15 cellular contexts compared by ENCODE assay signal in genomic region chr13:112703935-112704633, GRCh38. TPM values are rescaled to one million over a fixed set of nuclear protein-coding genes. Genes with fewer than 3 reads are reported as not detected.
A peak's percentile ranks its signal among the peaks of the same experiment; 100 is the strongest.
DNase-seq lines count a peak whose midpoint lies in the region; ATAC-seq, FAIRE-seq and TF ChIP-seq lines count a peak whose summit lies in the region.
"Had no signal": no experiment of that assay in that cellular context is flagged by ENCODE, and none has a peak within 500 bp of the region (broad histone marks: within the 10 kb centered on the region; RNA-seq: fewer than 3 reads in every experiment).

No MANE protein-coding gene starts in this region.

- intact Hi-C loops in natural killer cell (cut with micrococcal nuclease) = no loop called here
- intact Hi-C loops in K562 (cut with micrococcal nuclease) = no loop called here

- H3K9ac ChIP-seq in K562 (ENCODE audit: insufficient read depth in 1 of 2, low read depth in 2 of 2, low read length in 2 of 2) (peak overlapping the region in 1 of 2 experiments; percentile 65; a peak in 1 of 4 replicates), neural progenitor cell (no peak overlapping the region)

- H3F3A ChIP-seq in neural progenitor cell (ENCODE audit: low read depth) = peaks cover 6% of the 10 kb centered on the region

- no peak for ATAC-seq in natural killer cell treated with Interleukin-12 subunit alpha and Interleukin-12 subunit beta and Interleukin-15 and Interleukin-18, amount 100 ng/mL, for 72 hours
- no peak for ATAC-seq in natural killer cell
- peak; percentile 80 for ATAC-seq in K562
- ATAC-seq in HG02798 (IDR thresholded peaks at IDR 0.05; ENCODE audit: poor library complexity, unreplicated experiment) = no peak
- ATAC-seq: stimulated activated naive B cell treated with anti-CD40 and anti-IgM and Interleukin-4, amounts not matched to agents 10 μg/mL and 1 μg/mL and 100 μg/mL, for 72 hours had no signal

- CTCF ChIA-PET in K562 (lab: Yijun Ruan, JAX; ENCODE audit: low intra/inter-chr PET ratio) = no interaction called here

- no peak overlapping the region for H3K4me3 Mint-ChIP-seq in natural killer cell treated with Interleukin-12 subunit alpha and Interleukin-12 subunit beta and Interleukin-15 and Interleukin-18, amount 100 ng/mL, for 72 hours
- H3K4me3 Mint-ChIP-seq in natural killer cell (no peak overlapping the region), neural progenitor cell (peak overlapping the region; percentile 25)
- H3K4me3 Mint-ChIP-seq: stimulated activated naive B cell treated with anti-CD40 and anti-IgM and Interleukin-4, amounts not matched to agents 10 μg/mL and 1 μg/mL and 100 μg/mL, for 72 hours; T-helper 2 cell treated with Interferon-gamma antibody and Interleukin-4, amounts not matched to agents 5 μg/mL and 100 μg/mL, for 36 hours had no signal

- H2AFZ ChIP-seq in K562 (ENCODE audit: low read depth, low read length) = no peak overlapping the region
- H2AFZ ChIP-seq in neural progenitor cell (replicated peaks) = no peak overlapping the region

- H3K27me3 Mint-ChIP-seq in natural killer cell treated with Interleukin-12 subunit alpha and Interleukin-12 subunit beta and Interleukin-15 and Interleukin-18, amount 100 ng/mL, for 72 hours = no peaks in the 10 kb centered on the region
- H3K27me3 Mint-ChIP-seq in natural killer cell (ENCODE audit: low read depth in 2 of 2) (no peaks in the 10 kb centered on the region), neural progenitor cell (ENCODE audit: insufficient read depth, low read depth) (peaks cover 2% of the 10 kb centered on the region)
- H3K27me3 Mint-ChIP-seq: stimulated activated naive B cell treated with anti-CD40 and anti-IgM and Interleukin-4, amounts not matched to agents 10 μg/mL and 1 μg/mL and 100 μg/mL, for 72 hours had no signal

- H3K9me3 ChIP-seq in K562 (replicated peaks; ENCODE audit: control insufficient read depth, insufficient read depth, low read depth, low read length) (no peaks in the 10 kb centered on the region), neural progenitor cell (ENCODE audit: low read depth) (no peaks in the 10 kb centered on the region)

- peaks cover 13% of the 10 kb centered on the region for H3K9me1 ChIP-seq in K562 (ENCODE audit: control insufficient read depth, insufficient read depth, low read length)

- FAIRE-seq in K562 (lab: Jason Lieb, UNC) (peak; percentile 70), urothelium cell line (lab: Jason Lieb, UNC) (no peak)

- H4K20me1 ChIP-seq in K562 (replicated peaks; ENCODE audit: control insufficient read depth, insufficient read depth, low read length) (peaks cover 36% of the 10 kb centered on the region), neural progenitor cell (ENCODE audit: low read depth) (peaks cover 71% of the 10 kb centered on the region)

- H3K9me3 Mint-ChIP-seq in natural killer cell treated with Interleukin-12 subunit alpha and Interleukin-12 subunit beta and Interleukin-15 and Interleukin-18, amount 100 ng/mL, for 72 hours = no peaks in the 10 kb centered on the region
- H3K9me3 Mint-ChIP-seq in natural killer cell (no peaks in the 10 kb centered on the region), neural progenitor cell (peaks cover 15% of the 10 kb centered on the region)
- H3K9me3 Mint-ChIP-seq: stimulated activated naive B cell treated with anti-CD40 and anti-IgM and Interleukin-4, amounts not matched to agents 10 μg/mL and 1 μg/mL and 100 μg/mL, for 72 hours; T-helper 2 cell treated with Interferon-gamma antibody and Interleukin-4, amounts not matched to agents 5 μg/mL and 100 μg/mL, for 36 hours had no signal

- H3K4me2 ChIP-seq in K562 (ENCODE audit: insufficient read depth, low read length) (peak overlapping the region; percentile 32), neural progenitor cell (peak overlapping the region; percentile 40)

- H3K79me2 ChIP-seq in K562 (ENCODE audit: control insufficient read depth, insufficient read depth, low read length) (peaks cover 85% of the 10 kb centered on the region), neural progenitor cell (ENCODE audit: low read depth) (peaks cover 96% of the 10 kb centered on the region)

- in situ Hi-C loops in K562 (cut with MboI) = no loop called here

- TF ChIP-seq POLR2A in K562 (conservative IDR thresholded peaks at IDR 0.05) = no peak

- BruUV-seq in K562 (replicated peaks; lab: Mats Ljungman, UMichigan) = no TSS peak

- H3K27ac ChIP-seq in K562 (ENCODE audit: extremely low read depth, low read depth, low read length) (no peak overlapping the region), neural progenitor cell (no peak overlapping the region)
- H3K27ac ChIP-seq: C4-2B had no signal

- H3K27me3 ChIP-seq in K562 (ENCODE audit: control insufficient read depth in 2 of 2, insufficient read depth in 2 of 2, low read length in 2 of 2) = no peaks in the 10 kb centered on the region
- H3K27me3 ChIP-seq in neural progenitor cell = no peaks in the 10 kb centered on the region

- H3K4me1 ChIP-seq in K562 (replicated peaks in 1 of 2; ENCODE audit: control insufficient read depth in 2 of 2, insufficient read depth in 2 of 2, low read length in 2 of 2) = peaks cover 52 to 57% of the 10 kb centered on the region in 2 experiments
- peaks cover 27% of the 10 kb centered on the region for H3K4me1 ChIP-seq in neural progenitor cell

- no peak overlapping the region for H3K27ac Mint-ChIP-seq in natural killer cell treated with Interleukin-12 subunit alpha and Interleukin-12 subunit beta and Interleukin-15 and Interleukin-18, amount 100 ng/mL, for 72 hours
- H3K27ac Mint-ChIP-seq in natural killer cell (no peak overlapping the region), neural progenitor cell (peak overlapping the region; percentile 80)
- H3K27ac Mint-ChIP-seq: stimulated activated naive B cell treated with anti-CD40 and anti-IgM and Interleukin-4, amounts not matched to agents 10 μg/mL and 1 μg/mL and 100 μg/mL, for 72 hours; T-helper 2 cell treated with Interferon-gamma antibody and Interleukin-4, amounts not matched to agents 5 μg/mL and 100 μg/mL, for 36 hours had no signal

- no peaks in the 10 kb centered on the region for H3K36me3 Mint-ChIP-seq in natural killer cell treated with Interleukin-12 subunit alpha and Interleukin-12 subunit beta and Interleukin-15 and Interleukin-18, amount 100 ng/mL, for 72 hours
- no peaks in the 10 kb centered on the region for H3K36me3 Mint-ChIP-seq in natural killer cell
- H3K36me3 Mint-ChIP-seq in neural progenitor cell = peaks cover 37% of the 10 kb centered on the region

- TF ChIP-seq CTCF in natural killer cell (IDR thresholded peaks at IDR 0.05) = no peak
- no peak for TF ChIP-seq CTCF in K562 (IDR thresholded peaks at IDR 0.05 in 2 of 3, conservative IDR thresholded peaks at IDR 0.05 in 1 of 3; ENCODE audit: insufficient read depth in 2 of 3, low read depth in 1 of 3, low read length in 3 of 3)
- no peak for TF ChIP-seq CTCF in neural progenitor cell (IDR thresholded peaks at IDR 0.05)

- H3K36me3 ChIP-seq in K562 (ENCODE audit: control insufficient read depth, insufficient read depth, low read length) (peaks cover 10% of the 10 kb centered on the region; the same call in 1 of the 3 replicates), neural progenitor cell (no peaks in the 10 kb centered on the region)

- no peak; the same call in 1 of the 2 replicates for TF ChIP-seq EP300 in K562 (IDR thresholded peaks at IDR 0.05; ENCODE audit: low read length)

- WGBS in K562 (ENCODE audit: insufficient coverage, low coverage, missing lambda C conversion rate) = 17% methylated on average over 14 of the region's 21 CpGs

- TF ChIP-seq RAD21 in K562 (CRISPR knock-in tag; conservative IDR thresholded peaks at IDR 0.05 in 1 of 2, IDR thresholded peaks at IDR 0.05 in 1 of 2) = no peak

- H3K4me3 ChIP-seq in K562 (no peak overlapping the region), neural progenitor cell (no peak overlapping the region)
- H3K4me3 ChIP-seq: coronary artery had no signal

- POLR2A ChIA-PET in K562 (lab: Yijun Ruan, JAX) = no interaction called here

- peak; percentile 58 for DNase-seq in natural killer cell treated with Interleukin-12 subunit alpha and Interleukin-12 subunit beta and Interleukin-15 and Interleukin-18, amount 100 ng/mL, for 72 hours (ENCODE audit: low spot score)
- DNase-seq in natural killer cell (no peak), K562 (ENCODE audit: extremely low read depth in 1 of 4, low spot score in 3 of 4) (peak; percentile 38 to 78 (median 53)), neural progenitor cell (ENCODE audit: low spot score) (no peak), NCI-H526 treated with DMSO at 0.1 percent for 48 hours (lab: John Stamatoyannopoulos, UW) (no peak), NCI-H2227 (lab: John Stamatoyannopoulos, UW; ENCODE audit: unreplicated experiment) (no peak), urothelium cell line (ENCODE audit: low spot score) (no peak)
- DNase-seq: amygdala; NCI-H748 treated with DMSO at 0.1 percent for 48 hours; RPMI8226; stimulated activated naive B cell treated with anti-CD40 and anti-IgM and Interleukin-4, amounts not matched to agents 10 μg/mL and 1 μg/mL and 100 μg/mL, for 72 hours had no signal

- H3K4me1 Mint-ChIP-seq in natural killer cell treated with Interleukin-12 subunit alpha and Interleukin-12 subunit beta and Interleukin-15 and Interleukin-18, amount 100 ng/mL, for 72 hours (ENCODE audit: low read depth in 2 of 2) = peaks cover 5 to 31% of the 10 kb centered on the region in 2 donors
- H3K4me1 Mint-ChIP-seq in natural killer cell (peaks cover 39 to 46% of the 10 kb centered on the region in 2 donors), neural progenitor cell (peaks cover 40% of the 10 kb centered on the region)

RNA-seq across cellular contexts. Expression of gene ATP11A, which starts 14.2 kb away (rescaled TPM):
- 10 to 100 TPM; 89.0 to 91.2 TPM for total RNA-seq in natural killer cell treated with Interleukin-12 subunit alpha and Interleukin-12 subunit beta and Interleukin-15 and Interleukin-18, amount 100 ng/mL, for 72 hours
- total RNA-seq in natural killer cell (10 to 100 TPM; 47.1 to 68.6 (median 50.7) TPM), K562 (2014; rRNA removed) (4.2 and 5.4 TPM in 2 replicates), K562 (2014; rRNA removed; fragmentation: Illumina TruSeq; extraction: Trizol) (4.8 and 5.5 TPM in 2 replicates), K562 (2015; rRNA removed; fragmentation: Illumina TruSeq; extraction: Trizol) (3.4 TPM in 2 replicates), K562 (2021) (28.6 and 34.2 TPM in 2 replicates), neural progenitor cell (ENCODE audit: low replicate concordance) (12.6 and 17.6 TPM in 2 replicates)
- 106 and 127 TPM in 2 replicates for total RNA-seq in K562 (2011; cell fraction: chromatin; rRNA removed; ENCODE audit: low replicate concordance)
- total RNA-seq in K562 (2011; cell fraction: nucleolus; rRNA removed) = 46.5 and 55.5 TPM in 2 replicates
- 73.7 and 99.4 TPM in 2 replicates for total RNA-seq in K562 (2011; cell fraction: nucleoplasm; rRNA removed)
- polyA plus RNA-seq in K562 (2011; rRNA removed) (2.9 and 4.3 TPM in 2 replicates), K562 (2014; fragmentation: Illumina TruSeq; extraction: Trizol) (9.0 and 11.1 TPM in 2 replicates), K562 (2014; fragmentation: Nextera tagmentation; extraction: Ambion mirVana) (under 1 TPM; 0.38 to 0.55 TPM), K562 (2014; rRNA removed) (8.4 and 8.6 TPM in 2 replicates)
- 3.6 and 3.8 TPM in 2 replicates for polyA plus RNA-seq in K562 (2011; cell fraction: cytosol; rRNA removed)
- 41.4 and 54.7 TPM in 2 replicates for polyA plus RNA-seq in K562 (2011; cell fraction: nucleus; rRNA removed)
- 9.8 and 16.5 TPM in 2 replicates for polyA plus RNA-seq in K562 (2012)
- polyA minus RNA-seq in K562 (2011; rRNA and poly(A)+ RNA removed) = 8.1 and 10.1 TPM in 2 replicates
- 9.3 and 15.4 TPM in 2 replicates for polyA minus RNA-seq in K562 (2011; cell fraction: cytosol; rRNA and poly(A)+ RNA removed)
- 19.8 and 28.4 TPM in 2 replicates for polyA minus RNA-seq in K562 (2011; cell fraction: nucleus; rRNA and poly(A)+ RNA removed)

Comparison
In these comparisons a context has a peak if more than half of its experiments do, and no peak if none do; other contexts are left out.
1. DNase-seq: peak in natural killer cell treated with Interleukin-12 subunit alpha and Interleukin-12 subunit beta and Interleukin-15 and Interleukin-18, amount 100 ng/mL, for 72 hours (single experiment) and K562 (4 of 4); none in natural killer cell (single experiment), neural progenitor cell (single experiment), NCI-H526 treated with DMSO at 0.1 percent for 48 hours (single experiment), NCI-H2227 (single experiment) and urothelium cell line (single experiment).